23 cellular contexts compared by ENCODE assay signal in genomic region chr22:27794244-27794643, GRCh38. TPM values are rescaled to one million over a fixed set of nuclear protein-coding genes. Genes with fewer than 3 reads are reported as not detected.
DNase-seq lines count a peak whose midpoint lies in the region; ATAC-seq and TF ChIP-seq lines count a peak whose summit lies in the region.
"Had no signal": no experiment of that assay in that cellular context is flagged by ENCODE, and none has a peak within 500 bp of the region (broad histone marks: within the 10 kb centered on the region; RNA-seq: fewer than 3 reads in every experiment).

No MANE protein-coding gene starts in this region.

- peaks cover 7 to 39% of the 10 kb centered on the region in 2 donors for H3K4me1 ChIP-seq in ascending aorta
- H3K4me1 ChIP-seq in muscle layer of duodenum (ENCODE audit: control insufficient read depth in 1 of 2, insufficient read depth in 2 of 2, low read length in 2 of 2): peaks cover 0 to 12% of the 10 kb centered on the region in 2 donors
- H3K4me1 ChIP-seq in vagina: peaks cover 35% of the 10 kb centered on the region
- H3K4me1 ChIP-seq: BE2C, breast epithelium, Caco-2 had no signal

- H3K27me3 ChIP-seq in ascending aorta (no peaks in the 10 kb centered on the region), dorsolateral prefrontal cortex (peaks cover 0 to 29% (median 11%) of the 10 kb centered on the region in 45 donors), muscle layer of duodenum (ENCODE audit: low read depth, low read length) (no peaks in the 10 kb centered on the region), vagina (no peaks in the 10 kb centered on the region)
- H3K27me3 ChIP-seq: MG63 had no signal

- no peak for ATAC-seq in HG03457 (IDR thresholded peaks at IDR 0.05; ENCODE audit: unreplicated experiment)

- H3K36me3 ChIP-seq in ascending aorta (peaks cover 0 to 4% of the 10 kb centered on the region in 2 donors), muscle layer of duodenum (ENCODE audit: control insufficient read depth in 1 of 2, insufficient read depth in 2 of 2, low read length in 2 of 2) (no peaks in the 10 kb centered on the region), vagina (no peaks in the 10 kb centered on the region)
- H3K36me3 ChIP-seq: BE2C, breast epithelium, MG63 had no signal

- TF ChIP-seq POLR2A in vagina (IDR thresholded peaks at IDR 0.05): no peak

- H3K9me3 ChIP-seq in ascending aorta (no peaks in the 10 kb centered on the region), muscle layer of duodenum (ENCODE audit: control insufficient read depth in 1 of 2, low read length in 2 of 2) (no peaks in the 10 kb centered on the region), vagina (no peaks in the 10 kb centered on the region)
- H3K9me3 ChIP-seq: BE2C, breast epithelium, Caco-2, MG63 had no signal

- TF ChIP-seq CTCF in ascending aorta (IDR thresholded peaks at IDR 0.05) (peak in 1 of 3 experiments; percentile 6), dorsolateral prefrontal cortex (IDR thresholded peaks at IDR 0.05 in 54 of 56, conservative IDR thresholded peaks at IDR 0.05 in 2 of 56; ENCODE audit: low read depth in 1 of 56, partially characterized antibody in 56 of 56) (peak in 4 of 56 donors; percentile 13 to 30 (median 21)), foreskin fibroblast (IDR thresholded peaks at IDR 0.05; ENCODE audit: low read depth, low read length) (no peak), vagina (IDR thresholded peaks at IDR 0.05) (no peak)

- H3K4me3 ChIP-seq in ascending aorta (peak overlapping the region in 1 of 2 donors; percentile 77), dorsolateral prefrontal cortex (peak overlapping the region in 26 of 59 donors; percentile 1 to 82 (median 33)), muscle layer of duodenum (ENCODE audit: low read depth in 1 of 2, low read length in 2 of 2) (peak overlapping the region in 1 of 2 donors; percentile 90), foreskin fibroblast (ENCODE audit: low read depth in 1 of 2, low read length in 2 of 2) (peak overlapping the region in 1 of 2 donors; percentile 53), vagina (no peak overlapping the region)
- H3K4me3 ChIP-seq: breast epithelium, hepatocyte, MG63 had no signal

- H3K27ac ChIP-seq in ascending aorta (peak overlapping the region; percentile 92 to 96), dorsolateral prefrontal cortex (peak overlapping the region in 41 of 59 donors; percentile 5 to 87 (median 45)), muscle layer of duodenum (ENCODE audit: low read length) (peak overlapping the region; percentile 47), substantia nigra (ENCODE audit: low read depth, low read length, poor library complexity, severe bottlenecking) (peak overlapping the region; percentile 23), vagina (no peak overlapping the region)
- H3K27ac ChIP-seq: breast epithelium, hepatocyte had no signal

- DNase-seq in ascending aorta (ENCODE audit: low spot score in 2 of 2) (no peak), dorsolateral prefrontal cortex (no peak), substantia nigra (lab: John Stamatoyannopoulos, UW) (no peak), foreskin fibroblast (no peak), NCI-H187 (lab: John Stamatoyannopoulos, UW) (no peak), vagina (ENCODE audit: extremely low spot score in 2 of 2) (no peak)
- DNase-seq: activated naive CD4-positive, alpha-beta T cell; activated T-cell treated with anti-CD3 and anti-CD28 coated beads for 4 hours; BE2C; Caco-2; effector memory CD4-positive, alpha-beta T cell; EL; IMR-90; MG63; NCI-H1694 treated with DMSO at 0.1 percent for 48 hours; NCI-H510A; SHP77; stimulated activated CD4-positive, alpha-beta T cell treated with anti-CD3 and anti-CD28 coated beads, Interleukin-4, amount 100 ng/mL, for 1 hour; T-helper 1 cell had no signal

- intact Hi-C loops in ascending aorta (cut with DNase I) (loop anchor here (2.0 kb wide), 1 partner anchor 15 kb away; no protein-coding TSS in a partner anchor), dorsolateral prefrontal cortex (cut with DNase I) (no loop called here), vagina (cut with DNase I) (loop anchor here (10.0 kb wide), 1 partner anchor 129 kb away; no protein-coding TSS in a partner anchor)

RNA-seq across cellular contexts. Expression of gene MN1, which starts 7.3 kb away (rescaled TPM):
- total RNA-seq in ascending aorta (23.0 TPM), dorsolateral prefrontal cortex (10 to 100 TPM in 16 of 120 experiments, 1 to 10 TPM in 104; 3.8 to 12.4 (median 7.5) TPM), vagina (6.1 TPM)

Comparison
In these comparisons a context has a peak if more than half of its experiments do, and no peak if none do; other contexts are left out.
1. intact Hi-C loops: an anchor here in ascending aorta (2.0 kb wide) and vagina (10.0 kb wide); none called in dorsolateral prefrontal cortex.